In genomic region chr1:182680901-182681300, GRCh38 we compare ENCODE assay signal across 21 cellular contexts. TPM values are rescaled to one million over a fixed set of nuclear protein-coding genes. Genes with fewer than 3 reads are reported as not detected.
A peak's percentile ranks its signal among the peaks of the same experiment; 100 is the strongest.
DNase-seq lines count a peak whose midpoint lies in the region; ATAC-seq, FAIRE-seq and TF ChIP-seq lines count a peak whose summit lies in the region.
"Had no signal": no experiment of that assay in that cellular context is flagged by ENCODE, and none has a peak within 500 bp of the region (broad histone marks: within the 10 kb centered on the region; RNA-seq: fewer than 3 reads in every experiment).

No MANE protein-coding gene starts in this region.

- CTCF ChIA-PET in activated CD8-positive, alpha-beta memory T cell treated with anti-CD3 and anti-CD28 coated beads, Interleukin-2, amount 10 ng/mL, durations not matched to agents 7 days and 5 days (lab: Charles Lee) = no interaction called here
- CTCF ChIA-PET in activated naive CD4-positive, alpha-beta T cell treated with anti-CD3 and anti-CD28 coated beads for 36 hours (lab: Charles Lee) = interaction anchor here (1.2 to 1.3 kb wide), 2 partner anchors 15 to 102 kb away, joined by 3 to 4 read pairs; no protein-coding TSS in a partner anchor

- no peak overlapping the region for H2AFZ ChIP-seq in smooth muscle cell (ENCODE audit: low read depth)
- H2AFZ ChIP-seq: GM23248 had no signal

- intact Hi-C loops in activated naive CD4-positive, alpha-beta T cell treated with anti-CD3 and anti-CD28 coated beads for 36 hours (cut with micrococcal nuclease) = no loop called here

- no peaks in the 10 kb centered on the region for H3K36me3 Mint-ChIP-seq in activated CD8-positive, alpha-beta memory T cell treated with anti-CD3 and anti-CD28 coated beads, Interleukin-2, amount 10 ng/mL, durations not matched to agents 7 days and 5 days
- H3K36me3 Mint-ChIP-seq in activated naive CD4-positive, alpha-beta T cell treated with anti-CD3 and anti-CD28 coated beads for 36 hours (ENCODE audit: low read depth) = no peaks in the 10 kb centered on the region
- H3K36me3 Mint-ChIP-seq: activated CD4-positive, alpha-beta memory T cell treated with anti-CD3 and anti-CD28 coated beads for 36 hours; CD4-positive, alpha-beta memory T cell; naive thymus-derived CD8-positive, alpha-beta T cell had no signal

- H3K4me3 ChIP-seq in bronchial epithelial cell (ENCODE audit: low read depth, low read length) (no peak overlapping the region), smooth muscle cell (no peak overlapping the region)
- H3K4me3 ChIP-seq: GM23248, psoas muscle, stomach had no signal

- TF ChIP-seq CTCF in bronchial epithelial cell (IDR thresholded peaks at IDR 0.05; ENCODE audit: insufficient read depth, low read length, severe bottlenecking) (no peak), smooth muscle cell (IDR thresholded peaks at IDR 0.05; ENCODE audit: borderline replicate concordance, insufficient read depth, poor library complexity, severe bottlenecking) (no peak)

- no peaks in the 10 kb centered on the region for H3K79me2 ChIP-seq in smooth muscle cell (ENCODE audit: low read depth)

- H4K20me1 ChIP-seq in smooth muscle cell (ENCODE audit: low read depth) = no peaks in the 10 kb centered on the region

- H3K36me3 ChIP-seq in bronchial epithelial cell (ENCODE audit: control insufficient read depth, insufficient read depth, low read length) (no peaks in the 10 kb centered on the region), smooth muscle cell (ENCODE audit: low read depth) (no peaks in the 10 kb centered on the region)
- H3K36me3 ChIP-seq: stomach had no signal

- H3K9ac ChIP-seq in smooth muscle cell (ENCODE audit: low read depth) = no peak overlapping the region
- H3K9ac ChIP-seq: GM23248 had no signal

- no peaks in the 10 kb centered on the region for H3K9me3 Mint-ChIP-seq in activated CD8-positive, alpha-beta memory T cell treated with anti-CD3 and anti-CD28 coated beads, Interleukin-2, amount 10 ng/mL, durations not matched to agents 7 days and 5 days (ENCODE audit: low read depth)
- no peaks in the 10 kb centered on the region for H3K9me3 Mint-ChIP-seq in activated naive CD4-positive, alpha-beta T cell treated with anti-CD3 and anti-CD28 coated beads for 36 hours
- H3K9me3 Mint-ChIP-seq: activated CD4-positive, alpha-beta memory T cell treated with anti-CD3 and anti-CD28 coated beads for 36 hours; CD4-positive, alpha-beta memory T cell; dendritic cell treated with granulocyte-macrophage colony-stimulating factor and Interleukin-4, amounts not matched to agents 40 ng/mL and 50 ng/mL, for 4 days; naive thymus-derived CD8-positive, alpha-beta T cell had no signal

- ATAC-seq in activated CD8-positive, alpha-beta memory T cell treated with anti-CD3 and anti-CD28 coated beads, Interleukin-2, amount 10 ng/mL, durations not matched to agents 7 days and 5 days = peak; percentile 51
- ATAC-seq: naive thymus-derived CD8-positive, alpha-beta T cell; psoas muscle had no signal

- 52% methylated on average over 2 of the region's 2 CpGs for WGBS in smooth muscle cell (ENCODE audit: low lambda C conversion rate)

- H3F3A ChIP-seq in smooth muscle cell (ENCODE audit: low read depth) = no peaks in the 10 kb centered on the region

- peaks cover 34% of the 10 kb centered on the region for H3K27me3 Mint-ChIP-seq in activated CD8-positive, alpha-beta memory T cell treated with anti-CD3 and anti-CD28 coated beads, Interleukin-2, amount 10 ng/mL, durations not matched to agents 7 days and 5 days
- peaks cover 10% of the 10 kb centered on the region for H3K27me3 Mint-ChIP-seq in activated naive CD4-positive, alpha-beta T cell treated with anti-CD3 and anti-CD28 coated beads for 36 hours (ENCODE audit: low read depth)

- peak overlapping the region; percentile 35 for H3K4me2 ChIP-seq in smooth muscle cell

- peaks cover 8% of the 10 kb centered on the region for H3K4me1 ChIP-seq in smooth muscle cell (ENCODE audit: low read depth)
- H3K4me1 ChIP-seq: stomach had no signal

- H3K9me3 ChIP-seq in smooth muscle cell (replicated peaks; ENCODE audit: low read depth) = no peaks in the 10 kb centered on the region
- H3K9me3 ChIP-seq: psoas muscle, stomach had no signal

- no peak overlapping the region for H3K27ac Mint-ChIP-seq in activated CD8-positive, alpha-beta memory T cell treated with anti-CD3 and anti-CD28 coated beads, Interleukin-2, amount 10 ng/mL, durations not matched to agents 7 days and 5 days
- no peak overlapping the region for H3K27ac Mint-ChIP-seq in activated naive CD4-positive, alpha-beta T cell treated with anti-CD3 and anti-CD28 coated beads for 36 hours
- H3K27ac Mint-ChIP-seq: activated CD4-positive, alpha-beta memory T cell treated with anti-CD3 and anti-CD28 coated beads for 36 hours; CD4-positive, alpha-beta memory T cell; dendritic cell treated with granulocyte-macrophage colony-stimulating factor and Interleukin-4, amounts not matched to agents 40 ng/mL and 50 ng/mL, for 4 days; naive thymus-derived CD8-positive, alpha-beta T cell had no signal

- H3K27me3 ChIP-seq in bronchial epithelial cell (ENCODE audit: control insufficient read depth, insufficient read depth, low read length) (peaks cover 2% of the 10 kb centered on the region), smooth muscle cell (ENCODE audit: low read depth) (peaks cover 9% of the 10 kb centered on the region)

- peaks cover 18% of the 10 kb centered on the region for H3K4me1 Mint-ChIP-seq in activated CD8-positive, alpha-beta memory T cell treated with anti-CD3 and anti-CD28 coated beads, Interleukin-2, amount 10 ng/mL, durations not matched to agents 7 days and 5 days
- H3K4me1 Mint-ChIP-seq in activated naive CD4-positive, alpha-beta T cell treated with anti-CD3 and anti-CD28 coated beads for 36 hours (ENCODE audit: low read depth) = peaks cover 11% of the 10 kb centered on the region
- H3K4me1 Mint-ChIP-seq: CD4-positive, alpha-beta memory T cell had no signal

- DNase-seq in activated CD8-positive, alpha-beta memory T cell treated with anti-CD3 and anti-CD28 coated beads, Interleukin-2, amount 10 ng/mL, durations not matched to agents 7 days and 5 days = no peak
- DNase-seq in activated CD8-positive, alpha-beta memory T cell treated with anti-CD3 and anti-CD28 coated beads, Interleukin-2, amount 50 U/mL, for 48 hours = no peak
- DNase-seq in MV-4-11 (lab: John Stamatoyannopoulos, UW) (peak; percentile 18), bronchial epithelial cell (ENCODE audit: low read depth) (peak; percentile 82), smooth muscle cell (lab: John Stamatoyannopoulos, UW; ENCODE audit: unreplicated experiment) (no peak), COLO668 (lab: John Stamatoyannopoulos, UW; ENCODE audit: unreplicated experiment) (no peak)
- DNase-seq in activated naive CD4-positive, alpha-beta T cell treated with anti-CD3 and anti-CD28 coated beads, Interleukin-2, amount 50 U/mL, for 16 hours = no peak
- no peak for DNase-seq in activated naive CD4-positive, alpha-beta T cell treated with anti-CD3 and anti-CD28 coated beads for 36 hours
- DNase-seq: activated CD4-positive, alpha-beta memory T cell treated with anti-CD3 and anti-CD28 coated beads for 36 hours; activated effector memory CD4-positive, alpha-beta T cell treated with Interleukin-2 at 50 U/mL for 16 hours; aorta; CD4-positive, alpha-beta memory T cell; GM23248; naive thymus-derived CD8-positive, alpha-beta T cell; NCI-H1694 treated with DMSO at 0.1 percent for 48 hours; NCI-H510A; psoas muscle; stomach had no signal

- H3K4me3 Mint-ChIP-seq in activated CD8-positive, alpha-beta memory T cell treated with anti-CD3 and anti-CD28 coated beads, Interleukin-2, amount 10 ng/mL, durations not matched to agents 7 days and 5 days = no peak overlapping the region
- H3K4me3 Mint-ChIP-seq in activated naive CD4-positive, alpha-beta T cell treated with anti-CD3 and anti-CD28 coated beads for 36 hours = no peak overlapping the region
- H3K4me3 Mint-ChIP-seq: activated CD4-positive, alpha-beta memory T cell treated with anti-CD3 and anti-CD28 coated beads for 36 hours; CD4-positive, alpha-beta memory T cell; dendritic cell treated with granulocyte-macrophage colony-stimulating factor and Interleukin-4, amounts not matched to agents 40 ng/mL and 50 ng/mL, for 4 days; naive thymus-derived CD8-positive, alpha-beta T cell had no signal

- no peak overlapping the region for H3K27ac ChIP-seq in smooth muscle cell (ENCODE audit: low read depth)
- H3K27ac ChIP-seq: GM23248, psoas muscle, stomach had no signal

- FAIRE-seq in bronchial epithelial cell (lab: Jason Lieb, UNC) = no peak

RNA-seq across cellular contexts. Expression of gene RGS8, which starts 3.5 kb away (rescaled TPM):
- total RNA-seq in activated CD8-positive, alpha-beta memory T cell treated with anti-CD3 and anti-CD28 coated beads, Interleukin-2, amount 10 ng/mL, durations not matched to agents 7 days and 5 days = not detected
- total RNA-seq in bronchial epithelial cell (under 0.01 TPM in 1 of 2 replicates, not detected in the other), smooth muscle cell (not detected in 2 replicates)
- polyA plus RNA-seq in smooth muscle cell = not detected in 2 replicates
- total RNA-seq in activated naive CD4-positive, alpha-beta T cell treated with anti-CD3 and anti-CD28 coated beads for 36 hours = not detected
- total RNA-seq: CD4-positive, alpha-beta memory T cell; glomerular endothelial cell; GM23248; naive thymus-derived CD8-positive, alpha-beta T cell; psoas muscle; stomach had no signal
- polyA plus RNA-seq: AG04450; aorta; CD4-positive, alpha-beta memory T cell; GM23248; naive thymus-derived CD8-positive, alpha-beta T cell; stomach had no signal

Comparison
In these comparisons a context has a peak if more than half of its experiments do, and no peak if none do; other contexts are left out.
1. DNase-seq: peak in MV-4-11 (single experiment) and bronchial epithelial cell (single experiment); none in activated CD8-positive, alpha-beta memory T cell treated with anti-CD3 and anti-CD28 coated beads, Interleukin-2, amount 10 ng/mL, durations not matched to agents 7 days and 5 days (single experiment), activated CD8-positive, alpha-beta memory T cell treated with anti-CD3 and anti-CD28 coated beads, Interleukin-2, amount 50 U/mL, for 48 hours (single experiment), smooth muscle cell (single experiment), COLO668 (single experiment), activated naive CD4-positive, alpha-beta T cell treated with anti-CD3 and anti-CD28 coated beads, Interleukin-2, amount 50 U/mL, for 16 hours (single experiment) and activated naive CD4-positive, alpha-beta T cell treated with anti-CD3 and anti-CD28 coated beads for 36 hours (single experiment).